ENCODE assay signal across 12 cellular contexts in the genomic region with DNA sequence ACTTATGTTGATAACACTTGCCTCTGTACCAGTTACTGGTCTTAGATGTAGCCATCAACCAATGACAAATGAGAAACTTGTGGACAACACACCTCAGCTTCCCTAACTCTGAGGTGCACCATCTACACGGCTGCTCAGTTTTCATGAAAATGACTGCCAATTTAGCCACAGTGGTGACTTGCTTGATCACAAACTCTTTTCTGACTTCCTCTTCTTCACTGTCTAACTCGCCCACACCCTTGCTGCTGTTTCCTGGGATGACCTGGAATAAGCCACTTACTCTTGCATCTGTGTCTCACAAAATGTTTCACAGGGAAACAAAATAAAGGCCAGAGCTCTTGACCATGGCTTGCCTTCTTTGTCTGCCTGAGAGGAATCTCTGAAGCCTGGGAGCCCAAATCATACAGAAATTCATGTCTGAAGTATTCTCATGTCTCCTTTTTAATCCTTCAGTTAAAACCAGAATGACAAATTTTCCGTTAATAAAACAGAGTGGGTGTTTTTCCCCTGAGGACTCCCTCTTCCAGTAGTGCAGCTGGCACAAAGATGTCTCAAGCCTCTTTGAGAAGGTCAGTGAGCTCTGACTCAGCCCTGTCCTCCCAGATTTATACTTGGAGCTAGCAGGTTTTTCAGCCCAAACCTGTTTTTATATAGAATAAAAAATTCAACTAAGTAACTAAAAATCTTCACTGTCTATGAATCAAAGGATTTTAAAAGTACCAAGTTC.
DNase-seq lines count a peak whose midpoint lies in the region; ATAC-seq, FAIRE-seq and TF ChIP-seq lines count a peak whose summit lies in the region.
"Had no signal": no experiment of that assay in that cellular context is flagged by ENCODE, and none has a peak within 500 bp of the region (broad histone marks: within the 10 kb centered on the region; RNA-seq: fewer than 3 reads in every experiment).

No MANE protein-coding gene starts in this region.

- H3K9me2 ChIP-seq in hepatocyte (replicated peaks; ENCODE audit: insufficient read depth), result no peaks in the 10 kb centered on the region

- H3K79me2 ChIP-seq in ACC112 (ENCODE audit: control insufficient read depth, insufficient read depth, low read length, unreplicated experiment), result no peaks in the 10 kb centered on the region
- no peaks in the 10 kb centered on the region for H3K79me2 ChIP-seq in astrocyte (ENCODE audit: insufficient read depth, low read length)
- H3K79me2 ChIP-seq in hepatocyte, result no peaks in the 10 kb centered on the region

- no peaks in the 10 kb centered on the region; the same call in 1 of the 2 replicates for H3K27me3 Mint-ChIP-seq in HFFc6 (ENCODE audit: insufficient read depth)
- no peaks in the 10 kb centered on the region for H3K27me3 Mint-ChIP-seq in astrocyte (ENCODE audit: low read depth, unreplicated experiment)
- H3K27me3 Mint-ChIP-seq in CD4-positive, alpha-beta T cell, result peaks cover 28% of the 10 kb centered on the region

- H4K20me1 ChIP-seq in astrocyte (ENCODE audit: insufficient read depth, low read length) (no peaks in the 10 kb centered on the region), hepatocyte (ENCODE audit: insufficient read depth, poor library complexity, severe bottlenecking) (no peaks in the 10 kb centered on the region)

- H3K9me3 ChIP-seq in astrocyte (ENCODE audit: insufficient read depth, low read depth, low read length), result no peaks in the 10 kb centered on the region
- no peaks in the 10 kb centered on the region for H3K9me3 ChIP-seq in hepatocyte (ENCODE audit: low read depth)
- no peaks in the 10 kb centered on the region for H3K9me3 ChIP-seq in CD4-positive, alpha-beta T cell (ENCODE audit: control insufficient read depth, low read length)
- H3K9me3 ChIP-seq: pancreas had no signal

- no peak for ATAC-seq in CD4-positive, alpha-beta T cell (ENCODE audit: poor library complexity)
- ATAC-seq in HG03469 (IDR thresholded peaks at IDR 0.05; ENCODE audit: unreplicated experiment), result no peak
- no peak for ATAC-seq in GM18870 (IDR thresholded peaks at IDR 0.05; ENCODE audit: unreplicated experiment)
- ATAC-seq: pancreas had no signal

- H3K4me3 Mint-ChIP-seq in HFFc6, result no peak overlapping the region; the same call in 1 of the 2 replicates
- no peak overlapping the region for H3K4me3 Mint-ChIP-seq in astrocyte (ENCODE audit: unreplicated experiment)
- no peak overlapping the region for H3K4me3 Mint-ChIP-seq in CD4-positive, alpha-beta T cell
- H3K4me3 Mint-ChIP-seq: activated T-helper 1 cell treated with anti-CD3 and anti-CD28 coated beads, Interleukin-12 subunit alpha, Interleukin-12 subunit beta, Interleukin-2, Interleukin-4 antibody, amounts not matched to agents 30 ng/mL and 10 ng/mL and 1 ng/mL, durations not matched to agents 14 hours and 24 hours and 36 hours had no signal

- TF ChIP-seq CTCF in HFFc6 (IDR thresholded peaks at IDR 0.05), result no peak
- no peak for TF ChIP-seq CTCF in astrocyte (IDR thresholded peaks at IDR 0.05; ENCODE audit: insufficient read depth, low read depth, low read length)
- TF ChIP-seq CTCF in hepatocyte (IDR thresholded peaks at IDR 0.05; ENCODE audit: poor library complexity), result no peak
- no peak for TF ChIP-seq CTCF in CD4-positive, alpha-beta T cell (IDR thresholded peaks at IDR 0.05)

- no peak for FAIRE-seq in astrocyte (lab: Jason Lieb, UNC)
- FAIRE-seq: pancreas had no signal

- H3K4me1 ChIP-seq in ACC112 (ENCODE audit: control insufficient read depth, insufficient read depth, low read length, unreplicated experiment), result peaks cover 20% of the 10 kb centered on the region
- peaks cover 14% of the 10 kb centered on the region for H3K4me1 ChIP-seq in astrocyte (ENCODE audit: insufficient read depth, low read length)
- H3K4me1 ChIP-seq in hepatocyte (ENCODE audit: insufficient read depth), result peaks cover 10% of the 10 kb centered on the region
- H3K4me1 ChIP-seq: pancreas had no signal

- intact Hi-C loops in CD4-positive, alpha-beta T cell (cut with DNase I, micrococcal nuclease), result no loop called here

- H3K4me3 ChIP-seq in ACC112 (ENCODE audit: low read depth, low read length) (no peak overlapping the region), astrocyte (ENCODE audit: insufficient read depth, low read depth, low read length) (no peak overlapping the region), hepatocyte (no peak overlapping the region)
- H3K4me3 ChIP-seq: pancreas had no signal

- H3K9me3 Mint-ChIP-seq in HFFc6 (no peaks in the 10 kb centered on the region; the same call in 1 of the 2 replicates), astrocyte (ENCODE audit: unreplicated experiment) (peaks cover 4% of the 10 kb centered on the region)
- peaks cover 5% of the 10 kb centered on the region for H3K9me3 Mint-ChIP-seq in CD4-positive, alpha-beta T cell
- H3K9me3 Mint-ChIP-seq: activated T-helper 1 cell treated with anti-CD3 and anti-CD28 coated beads, Interleukin-12 subunit alpha, Interleukin-12 subunit beta, Interleukin-2, Interleukin-4 antibody, amounts not matched to agents 30 ng/mL and 10 ng/mL and 1 ng/mL, durations not matched to agents 14 hours and 24 hours and 36 hours had no signal

- H3K4me1 Mint-ChIP-seq in HFFc6 (ENCODE audit: low read depth) (peaks cover 20% of the 10 kb centered on the region), astrocyte (ENCODE audit: low read depth, unreplicated experiment) (peaks cover 14% of the 10 kb centered on the region)
- H3K4me1 Mint-ChIP-seq in CD4-positive, alpha-beta T cell (ENCODE audit: low read depth), result no peaks in the 10 kb centered on the region

- H3K4me2 ChIP-seq in astrocyte (ENCODE audit: low read length) (no peak overlapping the region), hepatocyte (no peak overlapping the region)

- CTCF ChIA-PET in CD4-positive, alpha-beta T cell (lab: Charles Lee), result no interaction called here

- no peak overlapping the region; the same call in 1 of the 2 replicates for H3K27ac Mint-ChIP-seq in HFFc6
- no peak overlapping the region for H3K27ac Mint-ChIP-seq in astrocyte (ENCODE audit: unreplicated experiment)
- H3K27ac Mint-ChIP-seq in CD4-positive, alpha-beta T cell, result no peak overlapping the region
- H3K27ac Mint-ChIP-seq: activated T-helper 1 cell treated with anti-CD3 and anti-CD28 coated beads, Interleukin-12 subunit alpha, Interleukin-12 subunit beta, Interleukin-2, Interleukin-4 antibody, amounts not matched to agents 30 ng/mL and 10 ng/mL and 1 ng/mL, durations not matched to agents 14 hours and 24 hours and 36 hours had no signal

- H3K9ac ChIP-seq in astrocyte (ENCODE audit: low read length), result no peak overlapping the region

- DNase-seq in HFFc6 (peak; percentile 23), astrocyte (ENCODE audit: low read depth) (peak; percentile 51), hepatocyte (ENCODE audit: low spot score) (peak; percentile 21), activated gamma-delta T cell (lab: John Stamatoyannopoulos, UW) (no peak)
- DNase-seq in CD4-positive, alpha-beta T cell, result no peak
- DNase-seq: islet precursor cell, pancreas, T1000 had no signal

- H3K27ac ChIP-seq in ACC112 (ENCODE audit: low read depth, low read length), result peak overlapping the region; percentile 50
- no peak overlapping the region for H3K27ac ChIP-seq in astrocyte (ENCODE audit: low read depth, low read length)
- H3K27ac ChIP-seq in hepatocyte, result no peak overlapping the region
- no peak overlapping the region for H3K27ac ChIP-seq in CD4-positive, alpha-beta T cell (ENCODE audit: low read depth, low read length)
- H3K27ac ChIP-seq: pancreas had no signal

- H3K36me3 ChIP-seq in ACC112 (ENCODE audit: insufficient read depth, low read length), result no peaks in the 10 kb centered on the region
- H3K36me3 ChIP-seq in astrocyte (ENCODE audit: insufficient read depth, low read length), result no peaks in the 10 kb centered on the region
- no peaks in the 10 kb centered on the region for H3K36me3 ChIP-seq in hepatocyte (replicated peaks; ENCODE audit: insufficient read depth, low read depth)
- H3K36me3 ChIP-seq: pancreas had no signal

- POLR2A ChIA-PET in CD4-positive, alpha-beta T cell (lab: Charles Lee), result no interaction called here

- H3K36me3 Mint-ChIP-seq in HFFc6 (ENCODE audit: low read depth) (no peaks in the 10 kb centered on the region), astrocyte (ENCODE audit: low read depth, unreplicated experiment) (no peaks in the 10 kb centered on the region)
- no peaks in the 10 kb centered on the region for H3K36me3 Mint-ChIP-seq in CD4-positive, alpha-beta T cell (ENCODE audit: low read depth)

- H2AFZ ChIP-seq in ACC112 (ENCODE audit: low read length, unreplicated experiment) (peak overlapping the region; percentile 33), astrocyte (ENCODE audit: low read depth, low read length) (no peak overlapping the region), hepatocyte (no peak overlapping the region)

- WGBS in hepatocyte (ENCODE audit: low lambda C conversion rate, missing lambda C conversion rate), result 84% methylated on average over 3 of the region's 3 CpGs

- H3K27me3 ChIP-seq in ACC112 (ENCODE audit: insufficient read depth, low read length), result no peaks in the 10 kb centered on the region
- no peaks in the 10 kb centered on the region for H3K27me3 ChIP-seq in astrocyte (ENCODE audit: insufficient read depth, low read length)
- no peaks in the 10 kb centered on the region for H3K27me3 ChIP-seq in hepatocyte
- no peaks in the 10 kb centered on the region for H3K27me3 ChIP-seq in CD4-positive, alpha-beta T cell (ENCODE audit: control insufficient read depth, insufficient read depth, low read length)
- H3K27me3 ChIP-seq: pancreas had no signal

Comparison
In these comparisons a context has a peak if more than half of its experiments do, and no peak if none do; other contexts are left out.
1. DNase-seq: peak in HFFc6 (single experiment), astrocyte (single experiment) and hepatocyte (single experiment); none in CD4-positive, alpha-beta T cell (0 of 10) and activated gamma-delta T cell (single experiment).